Comparison of ENCODE assay signal across 29 cellular contexts in genomic region chr5:133511653-133512235, GRCh38.
"Had no signal": no experiment of that assay in that cellular context is flagged by ENCODE, and none has a peak within 500 bp of the region (broad histone marks: within the 10 kb centered on the region; RNA-seq: fewer than 3 reads in every experiment).

No MANE protein-coding gene starts in this region.

- H3K4me1 ChIP-seq: left lung, right atrium auricular region, testis, thyroid gland, transverse colon, uterus had no signal

- H3K36me3 ChIP-seq: left lung, ovary, right atrium auricular region, right lobe of liver, stomach, thyroid gland, transverse colon, upper lobe of right lung, uterus had no signal

- H3K4me3 ChIP-seq: left lung, lung, mucosa of descending colon, ovary, right atrium auricular region, right lobe of liver, smooth muscle cell, stomach, testis, thyroid gland, transverse colon, upper lobe of right lung, uterus had no signal

- H3K9me3 ChIP-seq: left lung, mucosa of descending colon, ovary, right atrium auricular region, right lobe of liver, stomach, testis, thyroid gland, transverse colon, upper lobe of right lung, uterus had no signal

- H3K36me3 Mint-ChIP-seq: immature natural killer cell; mesothelial cell of epicardium; natural killer cell treated with Interleukin-12 subunit alpha and Interleukin-12 subunit beta and Interleukin-15 and Interleukin-18, amount 100 ng/mL, for 72 hours; stimulated activated memory B cell treated with anti-CD40 and anti-IgM and Interleukin-4, amounts not matched to agents 10 μg/mL and 1 μg/mL and 100 μg/mL, for 72 hours had no signal

- ATAC-seq: left colon; left lung; mucosa of descending colon; naive thymus-derived CD4-positive, alpha-beta T cell; right lobe of liver; stimulated activated memory B cell treated with anti-CD40 and anti-IgM and Interleukin-4, amounts not matched to agents 10 μg/mL and 1 μg/mL and 100 μg/mL, for 72 hours; upper lobe of right lung had no signal

- H3K4me3 Mint-ChIP-seq: immature natural killer cell; mesothelial cell of epicardium; naive thymus-derived CD4-positive, alpha-beta T cell; natural killer cell treated with Interleukin-12 subunit alpha and Interleukin-12 subunit beta and Interleukin-15 and Interleukin-18, amount 100 ng/mL, for 72 hours; stimulated activated memory B cell treated with anti-CD40 and anti-IgM and Interleukin-4, amounts not matched to agents 10 μg/mL and 1 μg/mL and 100 μg/mL, for 72 hours had no signal

- H3K27ac ChIP-seq: left lung, ovary, right atrium auricular region, right lobe of liver, stomach, testis, thyroid gland, transverse colon, upper lobe of right lung, uterus had no signal

- H3K4me1 Mint-ChIP-seq: immature natural killer cell; stimulated activated memory B cell treated with anti-CD40 and anti-IgM and Interleukin-4, amounts not matched to agents 10 μg/mL and 1 μg/mL and 100 μg/mL, for 72 hours had no signal

- H3K9me3 Mint-ChIP-seq: immature natural killer cell; mesothelial cell of epicardium; naive thymus-derived CD4-positive, alpha-beta T cell; natural killer cell treated with Interleukin-12 subunit alpha and Interleukin-12 subunit beta and Interleukin-15 and Interleukin-18, amount 100 ng/mL, for 72 hours; stimulated activated memory B cell treated with anti-CD40 and anti-IgM and Interleukin-4, amounts not matched to agents 10 μg/mL and 1 μg/mL and 100 μg/mL, for 72 hours had no signal

- H3K27me3 ChIP-seq: left lung, ovary, right atrium auricular region, right lobe of liver, testis, thyroid gland, transverse colon, upper lobe of right lung, uterus had no signal

- DNase-seq: hypothalamus; immature natural killer cell; kidney; left colon; left lung; mesendoderm; mucosa of descending colon; naive thymus-derived CD4-positive, alpha-beta T cell; occipital lobe; ovary; right lobe of liver; stimulated activated CD4-positive, alpha-beta T cell treated with anti-CD3 and anti-CD28 coated beads, Interleukin-1b, Interleukin-23, amount 100 ng/mL, for 48 hours; stimulated activated CD4-positive, alpha-beta T cell treated with anti-CD3 and anti-CD28 coated beads, Interleukin-2, amount 100 ng/mL, for 48 hours; stimulated activated CD4-positive, alpha-beta T cell treated with anti-CD3 and anti-CD28 coated beads, Interleukin-4, amount 100 ng/mL, for 4 hours; stimulated activated CD8-positive, alpha-beta memory T cell treated with anti-CD3 and anti-CD28 coated beads, Interleukin-4, amount 100 ng/mL, for 48 hours; stimulated activated naive CD4-positive, alpha-beta T cell treated with Interleukin-2 at 50 U/mL for 16 hours; stomach; testis; thyroid gland; transverse colon; upper lobe of right lung; uterus had no signal

- H3K27ac Mint-ChIP-seq: mesothelial cell of epicardium; naive thymus-derived CD4-positive, alpha-beta T cell; natural killer cell treated with Interleukin-12 subunit alpha and Interleukin-12 subunit beta and Interleukin-15 and Interleukin-18, amount 100 ng/mL, for 72 hours; progenitor cell of endocrine pancreas; stimulated activated memory B cell treated with anti-CD40 and anti-IgM and Interleukin-4, amounts not matched to agents 10 μg/mL and 1 μg/mL and 100 μg/mL, for 72 hours had no signal
